ENCODE assay signal across 28 cellular contexts in the genomic region with DNA sequence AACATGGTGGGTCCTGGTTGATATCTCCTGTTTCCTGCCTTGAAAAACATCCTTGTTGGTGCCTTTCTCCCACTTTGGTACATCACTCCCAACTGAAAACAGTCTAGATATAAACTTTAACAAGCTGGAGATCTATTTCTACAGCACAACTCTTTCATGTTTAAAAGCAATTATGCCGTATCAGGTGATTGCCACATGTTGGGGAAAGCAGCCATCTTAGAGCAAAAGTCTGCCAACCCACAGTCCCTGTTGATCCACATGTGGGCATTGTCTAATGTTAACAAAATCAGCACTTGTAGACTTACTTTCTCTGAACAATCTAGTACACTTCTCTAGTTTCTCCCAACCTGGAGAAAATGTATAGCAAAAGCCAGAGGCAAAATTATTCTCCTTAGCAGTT.
"Had no signal": no experiment of that assay in that cellular context is flagged by ENCODE, and none has a peak within 500 bp of the region (broad histone marks: within the 10 kb centered on the region; RNA-seq: fewer than 3 reads in every experiment).

No MANE protein-coding gene starts in this region.

- H3K36me3 ChIP-seq: adrenal gland, breast epithelium, cardiac muscle cell, colonic mucosa, esophagus squamous epithelium had no signal

- H3K27me3 ChIP-seq: adrenal gland, breast epithelium, cardiac muscle cell, colonic mucosa, esophagus squamous epithelium had no signal

- DNase-seq: activated CD4-positive, alpha-beta memory T cell treated with anti-CD3 and anti-CD28 coated beads for 36 hours; activated CD4-positive, alpha-beta T cell treated with anti-CD3 and anti-CD28 coated beads for 36 hours; activated CD4-positive, alpha-beta T cell treated with anti-CD3 and anti-CD28 coated beads, Interleukin-2, amount 10 ng/mL, durations not matched to agents 24 days and 14 days; activated CD4-positive, CD25-positive, alpha-beta regulatory T cell; activated CD4-positive, CD25-positive, alpha-beta regulatory T cell treated with anti-CD3 and anti-CD28 coated beads, Interleukin-2, amount 50 U/mL, for 72 hours; activated CD8-positive, alpha-beta memory T cell treated with anti-CD3 and anti-CD28 coated beads, Interleukin-2, amount 10 ng/mL, durations not matched to agents 7 days and 5 days; activated CD8-positive, alpha-beta memory T cell treated with anti-CD3 and anti-CD28 coated beads, Interleukin-2, amount 50 U/mL, for 4 hours; activated CD8-positive, alpha-beta T cell treated with anti-CD3 and anti-CD28 coated beads, Interleukin-2, amount 10 ng/mL, durations not matched to agents 7 days and 5 days; activated effector memory CD4-positive, alpha-beta T cell treated with anti-CD3 and anti-CD28 coated beads, Interleukin-2, amount 50 U/mL, for 16 hours; activated naive CD4-positive, alpha-beta T cell treated with anti-CD3 and anti-CD28 coated beads for 36 hours; activated naive CD8-positive, alpha-beta T cell treated with anti-CD3 and anti-CD28 coated beads for 36 hours; activated naive CD8-positive, alpha-beta T cell treated with anti-CD3 and anti-CD28 coated beads, Interleukin-2, amount 50 U/mL, for 24 hours; activated T-cell treated with anti-CD3 and anti-CD28 coated beads, Interleukin-2, amount 50 U/mL, for 1 hour; activated T-cell treated with anti-CD3 and anti-CD28 coated beads, Interleukin-2, amount 50 U/mL, for 48 hours; adrenal gland; amygdala; aorta; central memory CD4-positive, alpha-beta T cell; cerebellar nuclear complex; colonic mucosa; effector CD8-positive, alpha-beta T cell; esophagus squamous epithelium; foreskin melanocyte; head of caudate nucleus; T-helper 2 cell had no signal

- H3K4me3 ChIP-seq: adrenal gland, breast epithelium, cardiac muscle cell, colonic mucosa, esophagus squamous epithelium had no signal

- H3K4me1 ChIP-seq: adrenal gland, breast epithelium, colonic mucosa had no signal

- ATAC-seq: activated CD4-positive, alpha-beta T cell treated with anti-CD3 and anti-CD28 coated beads for 36 hours; activated CD8-positive, alpha-beta memory T cell treated with anti-CD3 and anti-CD28 coated beads, Interleukin-2, amount 10 ng/mL, durations not matched to agents 7 days and 5 days; activated CD8-positive, alpha-beta T cell treated with anti-CD3 and anti-CD28 coated beads, Interleukin-2, amount 10 ng/mL, durations not matched to agents 7 days and 5 days; activated naive CD8-positive, alpha-beta T cell treated with anti-CD3 and anti-CD28 coated beads, Interleukin-2, amount 50 U/mL, for 24 hours had no signal

- H3K27ac ChIP-seq: adrenal gland, breast epithelium, cardiac muscle cell, colonic mucosa, epithelial cell of prostate, esophagus squamous epithelium had no signal

- H3K9me3 ChIP-seq: adrenal gland, breast epithelium, colonic mucosa, esophagus squamous epithelium had no signal
